8 cellular contexts compared by ENCODE assay signal in the genomic region with DNA sequence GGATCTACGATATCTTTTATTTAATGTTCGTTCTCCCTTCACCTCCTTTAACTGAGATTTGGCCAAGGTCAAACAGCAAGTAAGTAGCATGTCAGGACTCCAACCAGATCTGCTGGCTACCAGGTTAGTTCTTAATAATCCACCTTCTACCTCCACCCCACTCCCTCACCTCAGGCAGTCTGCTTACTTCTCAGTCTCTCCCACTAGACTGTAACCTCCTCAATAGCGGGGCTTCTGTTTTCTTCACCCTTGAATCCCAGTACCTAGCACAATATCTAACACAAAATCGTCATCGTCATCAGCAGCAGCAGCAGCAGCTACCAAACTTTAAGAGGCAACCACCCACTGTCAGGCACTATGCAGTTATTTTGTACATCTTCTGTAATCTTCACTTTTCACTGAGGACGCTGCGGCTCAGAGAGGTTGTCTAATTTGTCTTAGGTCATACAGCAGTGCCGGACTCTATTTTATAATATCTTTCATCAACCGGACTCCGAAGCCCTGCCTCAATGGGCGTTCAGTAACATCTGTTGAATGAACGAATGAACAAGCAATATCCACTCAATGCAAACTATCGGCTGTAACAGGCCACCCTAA. TPM values are rescaled to one million over a fixed set of nuclear protein-coding genes. Genes with fewer than 3 reads are reported as not detected.
A peak's percentile ranks its signal among the peaks of the same experiment; 100 is the strongest.
DNase-seq lines count a peak whose midpoint lies in the region; ATAC-seq and TF ChIP-seq lines count a peak whose summit lies in the region.

No MANE protein-coding gene starts in this region.

- 5% methylated on average over 13 of the region's 13 CpGs for WGBS in prostate gland

- no peaks in the 10 kb centered on the region for H3K4me1 ChIP-seq in Peyer's patch
- no peaks in the 10 kb centered on the region for H3K4me1 ChIP-seq in prostate gland (replicated peaks)

- intact Hi-C loops in prostate gland (cut with DNase I): loop anchor here (10.0 kb wide), 1 partner anchor 285 kb away; no protein-coding TSS in a partner anchor

- H3K36me3 ChIP-seq in Peyer's patch (no peaks in the 10 kb centered on the region), prostate gland (no peaks in the 10 kb centered on the region)

- H3K9me3 ChIP-seq in Peyer's patch (no peaks in the 10 kb centered on the region), prostate gland (no peaks in the 10 kb centered on the region)

- H3K4me3 ChIP-seq in GM08714 (ENCODE audit: low read length) (peak overlapping the region; percentile 65), Peyer's patch (peak overlapping the region; percentile 82 to 93 (median 87)), epithelial cell of proximal tubule (ENCODE audit: low read depth, low read length) (peak overlapping the region; percentile 89), prostate gland (peak overlapping the region; percentile 96 to 97)

- no peaks in the 10 kb centered on the region for H3K27me3 ChIP-seq in Peyer's patch
- H3K27me3 ChIP-seq in prostate gland (replicated peaks; ENCODE audit: insufficient read depth): no peaks in the 10 kb centered on the region

- peak overlapping the region; percentile 76 to 95 (median 86) for H3K27ac ChIP-seq in Peyer's patch
- peak overlapping the region; percentile 90 to 94 for H3K27ac ChIP-seq in prostate gland

- no peak for DNase-seq in Peyer's patch
- DNase-seq in epithelial cell of proximal tubule (ENCODE audit: low read depth): no peak
- DNase-seq in prostate gland (ENCODE audit: low spot score): no peak
- no peak for DNase-seq in DMS114 treated with DMSO at 0.1 percent for 48 hours (lab: John Stamatoyannopoulos, UW; ENCODE audit: unreplicated experiment)
- DNase-seq in AML-193 (lab: John Stamatoyannopoulos, UW): no peak
- DNase-seq in stimulated activated CD4-positive, alpha-beta T cell treated with anti-CD3 and anti-CD28 coated beads, Interleukin-12 subunit alpha, Interleukin-12 subunit beta, amount 100 ng/mL, for 4 hours: no peak

- TF ChIP-seq CTCF in Peyer's patch (IDR thresholded peaks at IDR 0.05) (no peak), epithelial cell of proximal tubule (conservative IDR thresholded peaks at IDR 0.05; ENCODE audit: low read depth, low read length) (no peak), prostate gland (IDR thresholded peaks at IDR 0.05) (no peak)

- TF ChIP-seq POLR2A in Peyer's patch (IDR thresholded peaks at IDR 0.05) (no peak), prostate gland (IDR thresholded peaks at IDR 0.05) (no peak)

- ATAC-seq in activated CD4-positive, CD25-positive, alpha-beta regulatory T cell treated with anti-CD3 and anti-CD28 coated beads, Interleukin-2, amount 50 U/mL, for 24 hours: no peak

RNA-seq across cellular contexts. Expression of gene MAGI3, which starts 0.9 kb away (rescaled TPM):
- total RNA-seq in Peyer's patch (100 to 1,000 TPM in 2 of 4 donors, 10 to 100 TPM in 2; 60.2 to 120 (median 103) TPM), epithelial cell of proximal tubule (5.4 and 7.0 TPM in 2 replicates), prostate gland (10 to 100 TPM; 20.2 to 23.2 TPM)
